19 cellular contexts compared by ENCODE assay signal in genomic region chr10:12533151-12533550, GRCh38.
DNase-seq lines count a peak whose midpoint lies in the region; ATAC-seq and TF ChIP-seq lines count a peak whose summit lies in the region.
"Had no signal": no experiment of that assay in that cellular context is flagged by ENCODE, and none has a peak within 500 bp of the region (broad histone marks: within the 10 kb centered on the region; RNA-seq: fewer than 3 reads in every experiment).

No MANE protein-coding gene starts in this region.

- H3K36me3 Mint-ChIP-seq in WTC11, result no peaks in the 10 kb centered on the region

- no TSS peak for BruUV-seq in A673 (replicated peaks; lab: Mats Ljungman, UMichigan)

- DNase-seq in A673 (ENCODE audit: low spot score) (peak; percentile 72), NCI-H226 (peak; percentile 22), cardiac fibroblast (ENCODE audit: low read depth in 2 of 2) (peak; percentile 5 to 17), left colon (no peak), HCEC 1CT (no peak), AML-193 (lab: John Stamatoyannopoulos, UW) (no peak), WTC11 (ENCODE audit: low spot score) (no peak), AG20443 (ENCODE audit: low spot score) (no peak)
- DNase-seq: C1 segment of cervical spinal cord; CD8-positive, alpha-beta memory T cell; DMS53; NCI-H1105 treated with DMSO at 0.1 percent for 48 hours; NCI-H2029; NCI-H526; Peyer's patch had no signal

- no peaks in the 10 kb centered on the region for H3K4me1 Mint-ChIP-seq in WTC11

- H3K9me3 Mint-ChIP-seq in WTC11, result peaks cover 13% of the 10 kb centered on the region; the same call in 1 of the 2 replicates

- no peaks in the 10 kb centered on the region for H3K27me3 ChIP-seq in A673 (replicated peaks; ENCODE audit: insufficient read depth, low read depth, low read length, poor library complexity)
- H3K27me3 ChIP-seq: Peyer's patch, SJSA1 had no signal

- H3K27ac ChIP-seq in A673 (ENCODE audit: low read depth, low read length, poor library complexity, severe bottlenecking), result no peak overlapping the region
- H3K27ac ChIP-seq: A549, Peyer's patch, SJSA1 had no signal

- intact Hi-C loops in A673 (cut with micrococcal nuclease; ENCODE audit: unreplicated experiment), result loop anchor here (10.0 kb wide), 1 partner anchor 178 kb away; no protein-coding TSS in a partner anchor
- intact Hi-C loops in left colon (cut with DNase I, micrococcal nuclease), result no loop called here

- CTCF ChIA-PET in A673 (lab: Charles Lee), result no interaction called here
- CTCF ChIA-PET in WTC11 (lab: Charles Lee), result no interaction called here

- peaks cover 29% of the 10 kb centered on the region for H3K4me1 ChIP-seq in A673 (ENCODE audit: insufficient read depth, low read length, poor library complexity, severe bottlenecking)
- H3K4me1 ChIP-seq: A549, HAP-1 had no signal

- no peak for TF ChIP-seq CTCF in A673 (conservative IDR thresholded peaks at IDR 0.05; ENCODE audit: low read depth, low read length)
- TF ChIP-seq CTCF in cardiac fibroblast (IDR thresholded peaks at IDR 0.05; ENCODE audit: low read depth, low read length), result no peak
- no peak for TF ChIP-seq CTCF in WTC11 (IDR thresholded peaks at IDR 0.05)

- H3K27me3 Mint-ChIP-seq in WTC11 (ENCODE audit: low read depth), result no peaks in the 10 kb centered on the region
- H3K27me3 Mint-ChIP-seq: CD8-positive, alpha-beta memory T cell had no signal

- no peak overlapping the region for H3K27ac Mint-ChIP-seq in WTC11

- POLR2A ChIA-PET in A673 (lab: Charles Lee; ENCODE audit: low non-redundant PET), result no interaction called here
- POLR2A ChIA-PET in WTC11 (lab: Charles Lee), result no interaction called here

- no peak overlapping the region for H3K4me3 Mint-ChIP-seq in WTC11
- H3K4me3 Mint-ChIP-seq: CD8-positive, alpha-beta memory T cell had no signal

- H3K4me3 ChIP-seq in A673 (ENCODE audit: low read depth, low read length, poor library complexity, severe bottlenecking), result no peak overlapping the region
- no peak overlapping the region for H3K4me3 ChIP-seq in cardiac fibroblast (replicated peaks in 1 of 2; ENCODE audit: low read depth in 2 of 2, low read length in 2 of 2)
- H3K4me3 ChIP-seq: A549, HAP-1, K562, Peyer's patch, SJSA1 had no signal

- H3K9me3 ChIP-seq in A673 (ENCODE audit: low read depth, low read length, poor library complexity, severe bottlenecking), result no peaks in the 10 kb centered on the region
- H3K9me3 ChIP-seq: A549, HAP-1, Peyer's patch, SJSA1 had no signal

- ATAC-seq in left colon (peak; percentile 18), WTC11 (no peak)
- ATAC-seq: A549, K562 had no signal

- H3K36me3 ChIP-seq in A673 (ENCODE audit: insufficient read depth, low read length, poor library complexity, severe bottlenecking), result no peaks in the 10 kb centered on the region
- H3K36me3 ChIP-seq: HAP-1, Peyer's patch, SJSA1 had no signal

TF ChIP-seq in WTC11, 78 proteins besides CTCF, POLR2A, EP300 and RAD21:
- TF ChIP-seq, protein P1, sequence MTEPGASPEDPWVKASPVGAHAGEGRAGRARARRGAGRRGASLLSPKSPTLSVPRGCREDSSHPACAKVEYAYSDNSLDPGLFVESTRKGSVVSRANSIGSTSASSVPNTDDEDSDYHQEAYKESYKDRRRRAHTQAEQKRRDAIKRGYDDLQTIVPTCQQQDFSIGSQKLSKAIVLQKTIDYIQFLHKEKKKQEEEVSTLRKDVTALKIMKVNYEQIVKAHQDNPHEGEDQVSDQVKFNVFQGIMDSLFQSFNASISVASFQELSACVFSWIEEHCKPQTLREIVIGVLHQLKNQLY (CRISPR knock-in tag; IDR thresholded peaks at IDR 0.05), result no peak
- TF ChIP-seq TEAD4 (CRISPR knock-in tag; IDR thresholded peaks at IDR 0.05) (no peak), GRHL2 (CRISPR knock-in tag; IDR thresholded peaks at IDR 0.05; ENCODE audit: insufficient replicate concordance, severe bottlenecking) (no peak), RELA (CRISPR knock-in tag; IDR thresholded peaks at IDR 0.05; ENCODE audit: borderline replicate concordance) (no peak), SP1 (CRISPR knock-in tag; conservative IDR thresholded peaks at IDR 0.05) (no peak), NFE2L1 (CRISPR knock-in tag; IDR thresholded peaks at IDR 0.05) (no peak), TCF7 (CRISPR knock-in tag; IDR thresholded peaks at IDR 0.05; ENCODE audit: low read depth) (no peak), ATF3 (CRISPR knock-in tag; conservative IDR thresholded peaks at IDR 0.05) (no peak), FOXJ3 (CRISPR knock-in tag; IDR thresholded peaks at IDR 0.05; ENCODE audit: borderline replicate concordance) (no peak), ZNF671 (CRISPR knock-in tag; IDR thresholded peaks at IDR 0.05) (no peak)
- TF ChIP-seq, protein P2, sequence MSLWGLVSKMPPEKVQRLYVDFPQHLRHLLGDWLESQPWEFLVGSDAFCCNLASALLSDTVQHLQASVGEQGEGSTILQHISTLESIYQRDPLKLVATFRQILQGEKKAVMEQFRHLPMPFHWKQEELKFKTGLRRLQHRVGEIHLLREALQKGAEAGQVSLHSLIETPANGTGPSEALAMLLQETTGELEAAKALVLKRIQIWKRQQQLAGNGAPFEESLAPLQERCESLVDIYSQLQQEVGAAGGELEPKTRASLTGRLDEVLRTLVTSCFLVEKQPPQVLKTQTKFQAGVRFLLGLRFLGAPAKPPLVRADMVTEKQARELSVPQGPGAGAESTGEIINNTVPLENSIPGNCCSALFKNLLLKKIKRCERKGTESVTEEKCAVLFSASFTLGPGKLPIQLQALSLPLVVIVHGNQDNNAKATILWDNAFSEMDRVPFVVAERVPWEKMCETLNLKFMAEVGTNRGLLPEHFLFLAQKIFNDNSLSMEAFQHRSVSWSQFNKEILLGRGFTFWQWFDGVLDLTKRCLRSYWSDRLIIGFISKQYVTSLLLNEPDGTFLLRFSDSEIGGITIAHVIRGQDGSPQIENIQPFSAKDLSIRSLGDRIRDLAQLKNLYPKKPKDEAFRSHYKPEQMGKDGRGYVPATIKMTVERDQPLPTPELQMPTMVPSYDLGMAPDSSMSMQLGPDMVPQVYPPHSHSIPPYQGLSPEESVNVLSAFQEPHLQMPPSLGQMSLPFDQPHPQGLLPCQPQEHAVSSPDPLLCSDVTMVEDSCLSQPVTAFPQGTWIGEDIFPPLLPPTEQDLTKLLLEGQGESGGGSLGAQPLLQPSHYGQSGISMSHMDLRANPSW (CRISPR knock-in tag; conservative IDR thresholded peaks at IDR 0.05; ENCODE audit: low read depth), result no peak
TF ChIP-seq in WTC11: peak in this region for 0.

Comparison
In these comparisons a context has a peak if more than half of its experiments do, and no peak if none do; other contexts are left out.
1. DNase-seq: peak in A673 (single experiment), NCI-H226 (single experiment) and cardiac fibroblast (2 of 2); none in left colon (0 of 2), HCEC 1CT (single experiment), AML-193 (0 of 2), WTC11 (single experiment) and AG20443 (single experiment).